In genomic region chr11:67468835-67469811, GRCh38 we compare ENCODE assay signal across 8 cellular contexts. TPM values are rescaled to one million over a fixed set of nuclear protein-coding genes. Genes with fewer than 3 reads are reported as not detected.
A peak's percentile ranks its signal among the peaks of the same experiment; 100 is the strongest.
DNase-seq lines count a peak whose midpoint lies in the region; ATAC-seq and TF ChIP-seq lines count a peak whose summit lies in the region.

Gene TMEM134 (minus strand): TSS chr11:67469251. CDS start chr11:67469192, 59 bp downstream.

- no peaks in the 10 kb centered on the region for H3K27me3 ChIP-seq in DOHH2 (ENCODE audit: control insufficient read depth, low read length)
- H3K27me3 ChIP-seq in neural cell (ENCODE audit: insufficient read depth, low read depth, low read length), result no peaks in the 10 kb centered on the region

- H3K9me3 ChIP-seq in DOHH2 (ENCODE audit: control insufficient read depth, insufficient read depth, low read length), result no peaks in the 10 kb centered on the region
- H3K9me3 ChIP-seq in neural cell (ENCODE audit: low read length), result no peaks in the 10 kb centered on the region

- TF ChIP-seq CTCF in DOHH2 (IDR thresholded peaks at IDR 0.05; ENCODE audit: low read depth, low read length, poor library complexity, severe bottlenecking), result peak; percentile 73
- peak; percentile 51 for TF ChIP-seq CTCF in LNCAP (IDR thresholded peaks at IDR 0.05)
- TF ChIP-seq CTCF in neural cell (IDR thresholded peaks at IDR 0.05; ENCODE audit: poor library complexity, severe bottlenecking), result peak; percentile 72

- H3K36me3 ChIP-seq in DOHH2 (ENCODE audit: control insufficient read depth, low read length), result peaks cover 15% of the 10 kb centered on the region
- no peaks in the 10 kb centered on the region for H3K36me3 ChIP-seq in neural cell (ENCODE audit: insufficient read depth, low read length)

- H4K20me1 ChIP-seq in DOHH2 (ENCODE audit: control insufficient read depth, insufficient read depth, low read depth, low read length), result no peaks in the 10 kb centered on the region
- H4K20me1 ChIP-seq in neural cell (ENCODE audit: insufficient read depth), result no peaks in the 10 kb centered on the region

- no peaks in the 10 kb centered on the region for H3K9me3 Mint-ChIP-seq in stimulated activated naive CD8-positive, alpha-beta T cell treated with anti-CD3 and anti-CD28 coated beads, Interleukin-15, amount 100 ng/mL, for 72 hours

- H3K9me2 ChIP-seq in DOHH2 (replicated peaks; ENCODE audit: control insufficient read depth, low read length) (no peaks in the 10 kb centered on the region), neural cell (ENCODE audit: insufficient read depth, low read length) (no peaks in the 10 kb centered on the region)

- H3K4me1 ChIP-seq in DOHH2 (ENCODE audit: control insufficient read depth, low read length), result peaks cover 66% of the 10 kb centered on the region

- H3K9ac ChIP-seq in neural cell (ENCODE audit: low read length), result peak within 1 kb of the TSS; percentile 86

- peak; percentile 66 for TF ChIP-seq RAD21 in neural cell (conservative IDR thresholded peaks at IDR 0.05)

- peak within 1 kb of the TSS; percentile 92 to 95 for H3K4me3 Mint-ChIP-seq in stimulated activated naive CD8-positive, alpha-beta T cell treated with anti-CD3 and anti-CD28 coated beads, Interleukin-15, amount 100 ng/mL, for 72 hours

- ATAC-seq in GM21825 (IDR thresholded peaks at IDR 0.05; ENCODE audit: unreplicated experiment), result peak; percentile 60
- peak; percentile 88 for ATAC-seq in stimulated activated naive CD8-positive, alpha-beta T cell treated with anti-CD3 and anti-CD28 coated beads, Interleukin-15, amount 100 ng/mL, for 72 hours

- H3K4me1 Mint-ChIP-seq in stimulated activated naive CD8-positive, alpha-beta T cell treated with anti-CD3 and anti-CD28 coated beads, Interleukin-15, amount 100 ng/mL, for 72 hours, result peaks cover 51% of the 10 kb centered on the region

- peak within 1 kb of the TSS; percentile 98 for H3K4me2 ChIP-seq in DOHH2 (ENCODE audit: low read length)
- H3K4me2 ChIP-seq in neural cell (ENCODE audit: low read length), result peak within 1 kb of the TSS; percentile 94

- DNase-seq in SIG-M5 (lab: John Stamatoyannopoulos, UW) (peak; percentile 14), activated gamma-delta T cell (lab: John Stamatoyannopoulos, UW) (peak; percentile 92), fibroblast of the conjunctiva (ENCODE audit: low read depth) (peak; percentile 89)
- peak; percentile 92 to 93 for DNase-seq in stimulated activated naive CD8-positive, alpha-beta T cell treated with anti-CD3 and anti-CD28 coated beads, Interleukin-15, amount 100 ng/mL, for 72 hours

- peak within 1 kb of the TSS; percentile 77 for H3K4me3 ChIP-seq in DOHH2 (ENCODE audit: low read length)
- peak within 1 kb of the TSS; percentile 95 for H3K4me3 ChIP-seq in neural cell (ENCODE audit: low read length)

- peak within 1 kb of the TSS; percentile 80 for H2AFZ ChIP-seq in neural cell (ENCODE audit: low read depth, low read length)

- H3K27ac Mint-ChIP-seq in stimulated activated naive CD8-positive, alpha-beta T cell treated with anti-CD3 and anti-CD28 coated beads, Interleukin-15, amount 100 ng/mL, for 72 hours, result peak within 1 kb of the TSS; percentile 89 to 97

- H3K79me2 ChIP-seq in DOHH2 (ENCODE audit: control insufficient read depth, low read length) (peaks cover 26% of the 10 kb centered on the region), neural cell (replicated peaks; ENCODE audit: insufficient read depth, low read length) (no peaks in the 10 kb centered on the region)

- H3K27ac ChIP-seq in DOHH2 (ENCODE audit: low read depth, low read length) (peak within 1 kb of the TSS; percentile 39), neural cell (ENCODE audit: low read length) (peak within 1 kb of the TSS; percentile 68)

- TF ChIP-seq EP300 in neural cell (conservative IDR thresholded peaks at IDR 0.05; ENCODE audit: poor library complexity, severe bottlenecking), result peak; percentile 25

- no peaks in the 10 kb centered on the region for H3K27me3 Mint-ChIP-seq in stimulated activated naive CD8-positive, alpha-beta T cell treated with anti-CD3 and anti-CD28 coated beads, Interleukin-15, amount 100 ng/mL, for 72 hours

- H3F3A ChIP-seq in DOHH2 (ENCODE audit: control insufficient read depth, insufficient read depth) (peaks cover 3% of the 10 kb centered on the region; the same call in 1 of the 2 replicates), neural cell (ENCODE audit: insufficient read depth, low read length, poor library complexity, severe bottlenecking) (no peaks in the 10 kb centered on the region)

TF ChIP-seq in neural cell, 6 proteins besides CTCF, POLR2A, EP300 and RAD21:
- TF ChIP-seq TAF1 (IDR thresholded peaks at IDR 0.05; ENCODE audit: low read depth) (no peak), EZH2 (IDR thresholded peaks at IDR 0.05; ENCODE audit: borderline replicate concordance, insufficient read depth, low read length, poor library complexity, severe bottlenecking) (no peak), POLR2AphosphoS5 (IDR thresholded peaks at IDR 0.05) (peak; percentile 82), SMC3 (conservative IDR thresholded peaks at IDR 0.05; ENCODE audit: poor library complexity) (peak; percentile 77), REST (IDR thresholded peaks at IDR 0.05; ENCODE audit: borderline replicate concordance) (no peak), MXI1 (conservative IDR thresholded peaks at IDR 0.05; ENCODE audit: poor library complexity, severe bottlenecking) (peak; percentile 79)

RNA-seq across cellular contexts. Expression of gene TMEM134, which starts in this region (rescaled TPM):
- polyA plus RNA-seq in neural cell, result 50.3 and 61.9 TPM in 2 replicates
- 17.2 and 17.5 TPM in 2 replicates for polyA minus RNA-seq in neural cell

Comparison
In these comparisons a context has a peak if more than half of its experiments do, and no peak if none do; other contexts are left out.
1. Peak in every context shown above with its lines: DNase-seq, ATAC-seq, H3K4me3 ChIP-seq and H3K27ac ChIP-seq.
2. DNase-seq: peak in every context shown above with its lines; median percentile 92 in stimulated activated naive CD8-positive, alpha-beta T cell treated with anti-CD3 and anti-CD28 coated beads, Interleukin-15, amount 100 ng/mL, for 72 hours; 92 in activated gamma-delta T cell; 89 in fibroblast of the conjunctiva; 14 in SIG-M5.